12 cellular contexts compared by ENCODE assay signal in genomic region chr2:232260075-232260474, GRCh38.
DNase-seq lines count a peak whose midpoint lies in the region; ATAC-seq, FAIRE-seq and TF ChIP-seq lines count a peak whose summit lies in the region.
"Had no signal": no experiment of that assay in that cellular context is flagged by ENCODE, and none has a peak within 500 bp of the region (broad histone marks: within the 10 kb centered on the region; RNA-seq: fewer than 3 reads in every experiment).

No MANE protein-coding gene starts in this region.

- DNase-seq in AG10803 (ENCODE audit: low read depth) (peak; percentile 92), HTR-8/SVneo (ENCODE audit: insufficient read length, low spot score) (peak; percentile 85), bronchial epithelial cell (ENCODE audit: low read depth) (peak; percentile 68), right lobe of liver (no peak), G401 (ENCODE audit: low spot score) (no peak), NOMO-1 treated with dmso at 0.1 percent for 144 hours (lab: John Stamatoyannopoulos, UW; ENCODE audit: unreplicated experiment) (no peak)
- DNase-seq: activated CD4-positive, alpha-beta T cell treated with anti-CD3 and anti-CD28 coated beads, Interleukin-2, amount 50 U/mL, for 48 hours had no signal

- no peaks in the 10 kb centered on the region for H3K27me3 ChIP-seq in bronchial epithelial cell (ENCODE audit: control insufficient read depth, insufficient read depth, low read length)
- no peaks in the 10 kb centered on the region for H3K27me3 ChIP-seq in right lobe of liver
- H3K27me3 ChIP-seq: body of pancreas had no signal

- no peaks in the 10 kb centered on the region for H3K9me3 ChIP-seq in right lobe of liver
- H3K9me3 ChIP-seq: body of pancreas, thoracic aorta had no signal

- ATAC-seq in right lobe of liver (peak; percentile 6 to 44 (median 40)), HG03196 (IDR thresholded peaks at IDR 0.05; ENCODE audit: unreplicated experiment) (no peak), HG02571 (IDR thresholded peaks at IDR 0.05; ENCODE audit: unreplicated experiment) (no peak)
- ATAC-seq: body of pancreas had no signal

- 70% methylated on average over 3 of the region's 3 CpGs for WGBS in right lobe of liver (ENCODE audit: insufficient coverage, low coverage, low lambda C conversion rate, missing lambda C conversion rate)

- no peak for TF ChIP-seq CTCF in AG10803 (conservative IDR thresholded peaks at IDR 0.05; ENCODE audit: low read length)
- TF ChIP-seq CTCF in bronchial epithelial cell (IDR thresholded peaks at IDR 0.05; ENCODE audit: insufficient read depth, low read length, severe bottlenecking), result no peak
- no peak for TF ChIP-seq CTCF in right lobe of liver (IDR thresholded peaks at IDR 0.05)

- no peaks in the 10 kb centered on the region for H3K4me1 ChIP-seq in right lobe of liver
- H3K4me1 ChIP-seq: body of pancreas had no signal

- no peak overlapping the region for H3K27ac ChIP-seq in right lobe of liver
- H3K27ac ChIP-seq: body of pancreas, thoracic aorta had no signal

- H3K36me3 ChIP-seq in bronchial epithelial cell (ENCODE audit: control insufficient read depth, insufficient read depth, low read length), result peaks cover 6% of the 10 kb centered on the region
- H3K36me3 ChIP-seq in right lobe of liver, result peaks cover 0 to 22% (median 0%) of the 10 kb centered on the region in 4 donors

- in situ Hi-C loops in G401 (cut with HindIII; ENCODE audit: low sequenced_read_pairs), result no loop called here

- no peak for TF ChIP-seq POLR2A in right lobe of liver (IDR thresholded peaks at IDR 0.05)

- peak overlapping the region; percentile 24 for H3K4me3 ChIP-seq in AG10803 (ENCODE audit: low read length)
- H3K4me3 ChIP-seq in bronchial epithelial cell (ENCODE audit: low read depth, low read length), result no peak overlapping the region
- no peak overlapping the region for H3K4me3 ChIP-seq in right lobe of liver
- H3K4me3 ChIP-seq: body of pancreas, lung, thoracic aorta had no signal

- intact Hi-C loops in right lobe of liver (cut with DNase I), result no loop called here

- FAIRE-seq in HTR-8/SVneo (lab: Jason Lieb, UNC), result peak; percentile 90
- FAIRE-seq in bronchial epithelial cell (lab: Jason Lieb, UNC), result peak; percentile 58

Comparison
In these comparisons a context has a peak if more than half of its experiments do, and no peak if none do; other contexts are left out.
1. DNase-seq: peak in AG10803 (single experiment), HTR-8/SVneo (single experiment) and bronchial epithelial cell (single experiment); none in right lobe of liver (0 of 3), G401 (single experiment) and NOMO-1 treated with dmso at 0.1 percent for 144 hours (single experiment).
2. ATAC-seq: peak in right lobe of liver (4 of 4); none in HG03196 (single experiment) and HG02571 (single experiment).